In the genomic region with DNA sequence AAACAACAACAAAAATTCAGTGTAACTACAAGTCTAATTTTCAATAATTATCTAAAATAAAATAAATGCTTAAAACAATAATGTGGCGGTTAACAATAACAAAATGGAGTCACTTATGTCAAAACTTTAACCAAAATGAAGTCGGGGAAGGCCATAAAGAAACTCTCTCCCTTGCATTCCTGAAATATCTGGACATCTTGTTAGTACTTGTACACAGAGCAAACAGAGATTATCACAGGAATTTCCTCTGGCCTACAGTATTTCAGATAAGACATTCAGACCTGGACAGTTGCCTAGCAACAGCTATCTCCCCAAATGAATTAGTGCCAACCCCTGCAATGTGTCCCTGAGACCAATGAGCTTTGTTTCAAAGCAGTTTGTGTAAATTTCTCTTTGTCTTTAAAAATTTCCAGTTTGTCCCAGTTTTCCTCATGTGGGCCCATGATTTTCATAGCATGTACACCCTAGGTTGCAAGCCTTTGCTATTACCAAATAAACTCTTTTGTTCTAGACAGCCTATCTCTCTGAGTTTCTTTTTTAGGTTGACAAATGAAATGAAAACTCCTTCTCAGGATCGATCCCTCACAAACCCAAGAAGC, we compare ENCODE assay signal across 1 cellular context.
TF ChIP-seq lines count a peak whose summit lies in the region.

No MANE protein-coding gene starts in this region.

TF ChIP-seq in HepG2, 621 proteins besides CTCF, POLR2A, EP300 and RAD21 (continued from another document):
- TF ChIP-seq PAXIP1 (CRISPR knock-in tag; conservative IDR thresholded peaks at IDR 0.05): peak; percentile 95
- no peak for TF ChIP-seq PHF20 (CRISPR knock-in tag; IDR thresholded peaks at IDR 0.05)
- TF ChIP-seq ZNF792 (CRISPR knock-in tag; IDR thresholded peaks at IDR 0.05): no peak; the same call in 1 of the 2 replicates
- TF ChIP-seq TARDBP (CRISPR knock-in tag; IDR thresholded peaks at IDR 0.05): peak; percentile 54
- no peak for TF ChIP-seq NAIF1 (CRISPR knock-in tag; IDR thresholded peaks at IDR 0.05; ENCODE audit: borderline replicate concordance)
- no peak for TF ChIP-seq ZBTB42 (CRISPR knock-in tag; IDR thresholded peaks at IDR 0.05)
- TF ChIP-seq HNRNPL (IDR thresholded peaks at IDR 0.05; ENCODE audit: low read depth, low read length): no peak
- TF ChIP-seq, protein P1, sequence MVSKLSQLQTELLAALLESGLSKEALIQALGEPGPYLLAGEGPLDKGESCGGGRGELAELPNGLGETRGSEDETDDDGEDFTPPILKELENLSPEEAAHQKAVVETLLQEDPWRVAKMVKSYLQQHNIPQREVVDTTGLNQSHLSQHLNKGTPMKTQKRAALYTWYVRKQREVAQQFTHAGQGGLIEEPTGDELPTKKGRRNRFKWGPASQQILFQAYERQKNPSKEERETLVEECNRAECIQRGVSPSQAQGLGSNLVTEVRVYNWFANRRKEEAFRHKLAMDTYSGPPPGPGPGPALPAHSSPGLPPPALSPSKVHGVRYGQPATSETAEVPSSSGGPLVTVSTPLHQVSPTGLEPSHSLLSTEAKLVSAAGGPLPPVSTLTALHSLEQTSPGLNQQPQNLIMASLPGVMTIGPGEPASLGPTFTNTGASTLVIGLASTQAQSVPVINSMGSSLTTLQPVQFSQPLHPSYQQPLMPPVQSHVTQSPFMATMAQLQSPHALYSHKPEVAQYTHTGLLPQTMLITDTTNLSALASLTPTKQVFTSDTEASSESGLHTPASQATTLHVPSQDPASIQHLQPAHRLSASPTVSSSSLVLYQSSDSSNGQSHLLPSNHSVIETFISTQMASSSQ (IDR thresholded peaks at IDR 0.05; ENCODE audit: low read depth): peak; percentile 80
- TF ChIP-seq, protein P1 (CRISPR knock-in tag; IDR thresholded peaks at IDR 0.05; ENCODE audit: borderline replicate concordance): peak; percentile 84; the same call in 1 of the 2 replicates
- TF ChIP-seq ZNF274 (CRISPR knock-in tag; IDR thresholded peaks at IDR 0.05): no peak
- TF ChIP-seq, protein P2, sequence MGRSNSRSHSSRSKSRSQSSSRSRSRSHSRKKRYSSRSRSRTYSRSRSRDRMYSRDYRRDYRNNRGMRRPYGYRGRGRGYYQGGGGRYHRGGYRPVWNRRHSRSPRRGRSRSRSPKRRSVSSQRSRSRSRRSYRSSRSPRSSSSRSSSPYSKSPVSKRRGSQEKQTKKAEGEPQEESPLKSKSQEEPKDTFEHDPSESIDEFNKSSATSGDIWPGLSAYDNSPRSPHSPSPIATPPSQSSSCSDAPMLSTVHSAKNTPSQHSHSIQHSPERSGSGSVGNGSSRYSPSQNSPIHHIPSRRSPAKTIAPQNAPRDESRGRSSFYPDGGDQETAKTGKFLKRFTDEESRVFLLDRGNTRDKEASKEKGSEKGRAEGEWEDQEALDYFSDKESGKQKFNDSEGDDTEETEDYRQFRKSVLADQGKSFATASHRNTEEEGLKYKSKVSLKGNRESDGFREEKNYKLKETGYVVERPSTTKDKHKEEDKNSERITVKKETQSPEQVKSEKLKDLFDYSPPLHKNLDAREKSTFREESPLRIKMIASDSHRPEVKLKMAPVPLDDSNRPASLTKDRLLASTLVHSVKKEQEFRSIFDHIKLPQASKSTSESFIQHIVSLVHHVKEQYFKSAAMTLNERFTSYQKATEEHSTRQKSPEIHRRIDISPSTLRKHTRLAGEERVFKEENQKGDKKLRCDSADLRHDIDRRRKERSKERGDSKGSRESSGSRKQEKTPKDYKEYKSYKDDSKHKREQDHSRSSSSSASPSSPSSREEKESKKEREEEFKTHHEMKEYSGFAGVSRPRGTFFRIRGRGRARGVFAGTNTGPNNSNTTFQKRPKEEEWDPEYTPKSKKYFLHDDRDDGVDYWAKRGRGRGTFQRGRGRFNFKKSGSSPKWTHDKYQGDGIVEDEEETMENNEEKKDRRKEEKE (IDR thresholded peaks at IDR 0.05): no peak
- no peak for TF ChIP-seq NR3C1 (CRISPR knock-in tag; IDR thresholded peaks at IDR 0.05)
- TF ChIP-seq ELK4 (CRISPR knock-in tag; IDR thresholded peaks at IDR 0.05; ENCODE audit: borderline replicate concordance): no peak
- TF ChIP-seq HNRNPUL1 (IDR thresholded peaks at IDR 0.05; ENCODE audit: low read depth, low read length): peak; percentile 34; the same call in 1 of the 2 replicates
- TF ChIP-seq CHCHD3 (CRISPR knock-in tag; IDR thresholded peaks at IDR 0.05): no peak
